In the genomic region with DNA sequence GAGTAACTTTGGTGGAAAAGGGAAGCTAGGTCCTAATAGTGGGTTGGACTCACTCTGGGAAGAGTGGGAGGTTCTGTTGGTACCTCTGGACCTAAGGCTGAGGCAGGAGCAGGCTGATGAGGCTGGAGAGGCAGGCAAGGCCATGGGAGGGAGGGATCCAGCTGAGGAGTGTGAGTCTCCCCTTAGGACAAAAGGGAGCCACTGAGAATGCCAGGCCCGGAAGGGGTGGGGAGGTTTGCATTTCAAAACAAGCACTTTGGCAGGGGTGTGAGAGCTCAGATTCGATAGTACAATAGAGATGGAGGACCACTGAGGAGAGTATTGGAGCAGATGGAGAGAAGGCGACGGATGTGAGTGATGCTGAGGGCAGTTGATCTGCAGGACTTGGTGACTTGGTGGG, we compare ENCODE assay signal across 29 cellular contexts.
"Had no signal": no experiment of that assay in that cellular context is flagged by ENCODE, and none has a peak within 500 bp of the region (broad histone marks: within the 10 kb centered on the region; RNA-seq: fewer than 3 reads in every experiment).

No MANE protein-coding gene starts in this region.

- H3K27ac Mint-ChIP-seq: activated CD4-positive, alpha-beta T cell treated with anti-CD3 and anti-CD28 coated beads, Interleukin-2, amount 10 ng/mL, durations not matched to agents 24 days and 14 days; activated CD8-positive, alpha-beta T cell treated with anti-CD3 and anti-CD28 coated beads for 36 hours; activated naive CD8-positive, alpha-beta T cell treated with anti-CD3 and anti-CD28 coated beads for 36 hours; activated T-cell treated with anti-CD3 and anti-CD28 coated beads, Interleukin-2, amount 50 U/mL, for 72 hours; activated T-helper 17 cell treated with anti-CD3 and anti-CD28 coated beads, Interleukin-2, amount 50 U/mL, for 72 hours had no signal

- H3K4me3 Mint-ChIP-seq: activated CD4-positive, alpha-beta T cell treated with anti-CD3 and anti-CD28 coated beads, Interleukin-2, amount 10 ng/mL, durations not matched to agents 24 days and 14 days; activated CD8-positive, alpha-beta T cell treated with anti-CD3 and anti-CD28 coated beads for 36 hours; activated naive CD8-positive, alpha-beta T cell treated with anti-CD3 and anti-CD28 coated beads for 36 hours; activated T-cell treated with anti-CD3 and anti-CD28 coated beads, Interleukin-2, amount 50 U/mL, for 72 hours; activated T-helper 17 cell treated with anti-CD3 and anti-CD28 coated beads, Interleukin-2, amount 50 U/mL, for 72 hours had no signal

- H3K9me3 Mint-ChIP-seq: activated CD4-positive, alpha-beta T cell treated with anti-CD3 and anti-CD28 coated beads, Interleukin-2, amount 10 ng/mL, durations not matched to agents 24 days and 14 days; activated CD8-positive, alpha-beta T cell treated with anti-CD3 and anti-CD28 coated beads for 36 hours; activated naive CD8-positive, alpha-beta T cell treated with anti-CD3 and anti-CD28 coated beads for 36 hours; activated T-cell treated with anti-CD3 and anti-CD28 coated beads, Interleukin-2, amount 50 U/mL, for 72 hours; activated T-helper 17 cell treated with anti-CD3 and anti-CD28 coated beads, Interleukin-2, amount 50 U/mL, for 72 hours had no signal

- DNase-seq: activated CD4-positive, alpha-beta T cell treated with anti-CD3 and anti-CD28 coated beads, Interleukin-2, amount 10 ng/mL, durations not matched to agents 24 days and 14 days; activated CD4-positive, alpha-beta T cell treated with anti-CD3 and anti-CD28 coated beads, Interleukin-2, amount 50 U/mL, for 4 hours; activated CD8-positive, alpha-beta T cell treated with anti-CD3 and anti-CD28 coated beads for 36 hours; activated effector memory CD4-positive, alpha-beta T cell treated with anti-CD3 and anti-CD28 coated beads, Interleukin-2, amount 50 U/mL, for 16 hours; activated naive CD4-positive, alpha-beta T cell; activated naive CD4-positive, alpha-beta T cell treated with anti-CD3 and anti-CD28 coated beads, Interleukin-2, amount 50 U/mL, for 16 hours; activated naive CD8-positive, alpha-beta T cell treated with anti-CD3 and anti-CD28 coated beads for 36 hours; activated T-cell treated with anti-CD3 and anti-CD28 coated beads, Interleukin-2, amount 50 U/mL, for 1 hour; activated T-cell treated with anti-CD3 and anti-CD28 coated beads, Interleukin-2, amount 50 U/mL, for 72 hours; amniotic stem cell; aorta; brain microvascular endothelial cell; central memory CD4-positive, alpha-beta T cell; MM.1S; NCI-H1092 treated with DMSO at 0.1 percent for 48 hours; NCI-H1417 treated with DMSO at 0.1 percent for 48 hours; NCI-H187 treated with DMSO at 0.1 percent for 48 hours; NCI-H2081; NCI-H2171 treated with DMSO at 0.1 percent for 48 hours; NCI-H2227 treated with DMSO at 0.1 percent for 48 hours; NCI-H524 treated with DMSO at 0.1 percent for 48 hours; PC-9; SIG-M5; SW 1271; T1000; WERI-Rb-1 had no signal

- H3K36me3 Mint-ChIP-seq: activated naive CD8-positive, alpha-beta T cell treated with anti-CD3 and anti-CD28 coated beads for 36 hours had no signal

- H3K27me3 Mint-ChIP-seq: activated CD8-positive, alpha-beta T cell treated with anti-CD3 and anti-CD28 coated beads for 36 hours; activated naive CD8-positive, alpha-beta T cell treated with anti-CD3 and anti-CD28 coated beads for 36 hours had no signal

- H3K4me1 Mint-ChIP-seq: activated CD4-positive, alpha-beta T cell treated with anti-CD3 and anti-CD28 coated beads, Interleukin-2, amount 10 ng/mL, durations not matched to agents 24 days and 14 days; activated naive CD8-positive, alpha-beta T cell treated with anti-CD3 and anti-CD28 coated beads for 36 hours; activated T-helper 17 cell treated with anti-CD3 and anti-CD28 coated beads, Interleukin-2, amount 50 U/mL, for 72 hours had no signal

- ATAC-seq: activated CD8-positive, alpha-beta T cell treated with anti-CD3 and anti-CD28 coated beads for 36 hours; activated T-cell treated with anti-CD3 and anti-CD28 coated beads, Interleukin-2, amount 50 U/mL, for 72 hours; activated T-helper 17 cell treated with anti-CD3 and anti-CD28 coated beads, Interleukin-2, amount 50 U/mL, for 72 hours; Right ventricle myocardium inferior; SK-N-SH treated with all-trans-retinoic acid at 6 μM for 48 hours had no signal
